1 cellular context compared by ENCODE assay signal in genomic region chr12:66188584-66189475, GRCh38.
A peak's percentile ranks its signal among the peaks of the same experiment; 100 is the strongest.
TF ChIP-seq lines count a peak whose summit lies in the region.

Gene IRAK3, plus strand, starts transcription at chr12:66189214. Its CDS starts 86 bp downstream, at chr12:66189300.

TF ChIP-seq in IMR-90, 13 proteins besides CTCF, POLR2A, EP300 and RAD21:
- no peak for TF ChIP-seq MAFK (IDR thresholded peaks at IDR 0.05; ENCODE audit: low read depth, low read length)
- TF ChIP-seq CEBPB (IDR thresholded peaks at IDR 0.05; ENCODE audit: low read depth, low read length), result 0 out of 2 replicates have a peak, but pooled peaks have one; percentile 23
- TF ChIP-seq USF2 (IDR thresholded peaks at IDR 0.05; ENCODE audit: low read depth, low read length), result peak; percentile 76
